Comparison of ENCODE assay signal across 6 cellular contexts in the genomic region with DNA sequence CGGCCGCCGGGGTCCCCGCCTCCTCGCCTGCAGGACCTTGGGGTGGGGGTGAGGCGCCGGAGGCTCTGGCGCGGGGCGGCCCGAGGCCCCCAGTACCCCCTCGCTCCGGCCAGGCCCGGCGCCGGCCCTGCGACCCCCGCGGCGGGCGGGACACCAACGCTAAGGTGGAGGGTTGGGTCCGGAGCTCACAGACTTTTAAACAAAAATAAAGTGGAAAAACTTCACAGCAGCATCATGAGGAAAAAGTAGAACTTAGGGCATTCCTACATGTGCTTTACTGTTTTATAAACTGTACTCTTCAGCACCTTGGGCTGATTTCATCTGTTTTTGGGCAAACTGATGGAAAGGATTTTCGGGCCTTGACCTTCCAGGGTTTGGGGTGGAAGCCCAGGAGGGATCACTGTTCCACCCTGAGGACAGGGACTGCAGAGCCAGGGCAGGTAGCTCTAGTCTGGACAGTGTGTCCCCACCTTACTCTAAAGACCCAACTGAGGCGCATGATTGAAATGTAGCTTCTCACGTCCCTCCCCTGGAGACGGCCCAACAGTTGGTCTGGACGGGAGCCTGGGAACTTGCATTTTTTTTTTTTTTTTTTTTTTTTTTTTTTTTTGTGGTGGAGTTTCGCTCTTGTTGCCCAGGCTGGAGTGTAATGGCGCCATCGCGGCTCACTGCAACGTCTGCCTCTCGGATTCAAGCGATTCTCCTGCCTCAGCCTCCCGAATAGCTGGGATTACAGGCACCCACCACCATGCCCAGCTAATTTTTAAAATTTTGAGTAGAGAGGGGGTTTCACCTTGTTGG. TPM values are rescaled to one million over a fixed set of nuclear protein-coding genes. Genes with fewer than 3 reads are reported as not detected.
DNase-seq lines count a peak whose midpoint lies in the region; ATAC-seq and TF ChIP-seq lines count a peak whose summit lies in the region.

No MANE protein-coding gene starts in this region.

- no peaks in the 10 kb centered on the region for H3K9me3 ChIP-seq in iPS DF 6.9 (ENCODE audit: control insufficient read depth, insufficient read depth, low read length)

- H3K27ac Mint-ChIP-seq in activated CD4-positive, alpha-beta T cell treated with anti-CD3 and anti-CD28 coated beads, Interleukin-2, amount 10 ng/mL, durations not matched to agents 7 days and 5 days: peak overlapping the region; percentile 91

- CTCF ChIA-PET in activated CD4-positive, alpha-beta T cell treated with anti-CD3 and anti-CD28 coated beads, Interleukin-2, amount 10 ng/mL, durations not matched to agents 7 days and 5 days (lab: Charles Lee): interaction anchor here (0.6 to 0.8 kb wide), 2 partner anchors 51 to 528 kb away, joined by 3 read pairs; a partner anchor contains a TSS

- peaks cover 3% of the 10 kb centered on the region; the same call in 1 of the 2 replicates for H3K4me1 ChIP-seq in iPS DF 6.9 (ENCODE audit: control insufficient read depth, insufficient read depth, low read length)
- H3K4me1 ChIP-seq in urinary bladder (ENCODE audit: insufficient read depth): no peaks in the 10 kb centered on the region

- peak overlapping the region; percentile 71 for H3K4me3 ChIP-seq in iPS DF 6.9 (ENCODE audit: low read length)
- peak overlapping the region; percentile 96 for H3K4me3 ChIP-seq in urinary bladder (ENCODE audit: low read depth, low read length)

- peaks cover 37% of the 10 kb centered on the region for H3K4me1 Mint-ChIP-seq in activated CD4-positive, alpha-beta T cell treated with anti-CD3 and anti-CD28 coated beads, Interleukin-2, amount 10 ng/mL, durations not matched to agents 7 days and 5 days

- no peak for DNase-seq in activated CD4-positive, alpha-beta T cell treated with anti-CD3 and anti-CD28 coated beads, Interleukin-2, amount 10 ng/mL, durations not matched to agents 7 days and 5 days
- DNase-seq in activated CD4-positive, alpha-beta T cell treated with anti-CD3 and anti-CD28 coated beads, Interleukin-2, amount 50 U/mL, for 4 hours: no peak
- DNase-seq in iPS DF 6.9 (ENCODE audit: low read depth, low spot score): no peak

- H3K27me3 Mint-ChIP-seq in activated CD4-positive, alpha-beta T cell treated with anti-CD3 and anti-CD28 coated beads, Interleukin-2, amount 10 ng/mL, durations not matched to agents 7 days and 5 days: peaks cover 4% of the 10 kb centered on the region

- H3K27me3 ChIP-seq in iPS DF 6.9 (ENCODE audit: control insufficient read depth, insufficient read depth, low read length): no peaks in the 10 kb centered on the region

- H3K36me3 Mint-ChIP-seq in activated CD4-positive, alpha-beta T cell treated with anti-CD3 and anti-CD28 coated beads, Interleukin-2, amount 10 ng/mL, durations not matched to agents 7 days and 5 days (ENCODE audit: low read depth): peaks cover 21% of the 10 kb centered on the region

- H3K36me3 ChIP-seq in iPS DF 6.9 (ENCODE audit: control insufficient read depth, insufficient read depth, low read length): 0 out of 2 replicates have a peak, but pooled peaks cover 2% of the 10 kb centered on the region
- no peaks in the 10 kb centered on the region for H3K36me3 ChIP-seq in urinary bladder (ENCODE audit: insufficient read depth)

- POLR2A ChIA-PET in activated CD4-positive, alpha-beta T cell treated with anti-CD3 and anti-CD28 coated beads, Interleukin-2, amount 10 ng/mL, durations not matched to agents 7 days and 5 days (lab: Charles Lee): no interaction called here

- WGBS in iPS DF 6.9 (ENCODE audit: insufficient coverage, insufficient read length): no CpG with 5 or more reads among the region's 36 CpGs
- 13% methylated on average over 36 of the region's 36 CpGs for WGBS in urinary bladder

- no peaks in the 10 kb centered on the region for H3K9me3 Mint-ChIP-seq in activated CD4-positive, alpha-beta T cell treated with anti-CD3 and anti-CD28 coated beads, Interleukin-2, amount 10 ng/mL, durations not matched to agents 7 days and 5 days

- peak overlapping the region; percentile 94 for H3K4me3 Mint-ChIP-seq in activated CD4-positive, alpha-beta T cell treated with anti-CD3 and anti-CD28 coated beads, Interleukin-2, amount 10 ng/mL, durations not matched to agents 7 days and 5 days

- ATAC-seq in SK-N-SH treated with all-trans-retinoic acid at 6 μM for 48 hours: peak; percentile 48
- no peak for ATAC-seq in HG03108 (IDR thresholded peaks at IDR 0.05; ENCODE audit: unreplicated experiment)

- H3K27ac ChIP-seq in iPS DF 6.9 (ENCODE audit: low read length) (no peak overlapping the region), urinary bladder (ENCODE audit: low read depth) (peak overlapping the region; percentile 71)

TF ChIP-seq in SK-N-SH treated with all-trans-retinoic acid at 6 μM for 48 hours, 23 proteins besides CTCF, POLR2A, EP300 and RAD21 (continues in another document):
- TF ChIP-seq ZFP3 (CRISPR knock-in tag; IDR thresholded peaks at IDR 0.05): no peak
- no peak for TF ChIP-seq ARNTL (CRISPR knock-in tag; IDR thresholded peaks at IDR 0.05; ENCODE audit: borderline replicate concordance, low read depth)
- TF ChIP-seq ZC3H10 (CRISPR knock-in tag; IDR thresholded peaks at IDR 0.05): no peak
- no peak for TF ChIP-seq SNAI2 (CRISPR knock-in tag; IDR thresholded peaks at IDR 0.05)
- no peak for TF ChIP-seq RARB (CRISPR knock-in tag; IDR thresholded peaks at IDR 0.05)
- TF ChIP-seq, protein P1, sequence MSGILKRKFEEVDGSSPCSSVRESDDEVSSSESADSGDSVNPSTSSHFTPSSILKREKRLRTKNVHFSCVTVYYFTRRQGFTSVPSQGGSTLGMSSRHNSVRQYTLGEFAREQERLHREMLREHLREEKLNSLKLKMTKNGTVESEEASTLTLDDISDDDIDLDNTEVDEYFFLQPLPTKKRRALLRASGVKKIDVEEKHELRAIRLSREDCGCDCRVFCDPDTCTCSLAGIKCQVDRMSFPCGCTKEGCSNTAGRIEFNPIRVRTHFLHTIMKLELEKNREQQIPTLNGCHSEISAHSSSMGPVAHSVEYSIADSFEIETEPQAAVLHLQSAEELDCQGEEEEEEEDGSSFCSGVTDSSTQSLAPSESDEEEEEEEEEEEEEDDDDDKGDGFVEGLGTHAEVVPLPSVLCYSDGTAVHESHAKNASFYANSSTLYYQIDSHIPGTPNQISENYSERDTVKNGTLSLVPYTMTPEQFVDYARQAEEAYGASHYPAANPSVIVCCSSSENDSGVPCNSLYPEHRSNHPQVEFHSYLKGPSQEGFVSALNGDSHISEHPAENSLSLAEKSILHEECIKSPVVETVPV (CRISPR knock-in tag; IDR thresholded peaks at IDR 0.05): no peak
- TF ChIP-seq ESRRG (CRISPR knock-in tag; IDR thresholded peaks at IDR 0.05): no peak
- TF ChIP-seq BACH2 (CRISPR knock-in tag; IDR thresholded peaks at IDR 0.05; ENCODE audit: borderline replicate concordance): no peak
- TF ChIP-seq TOX (CRISPR knock-in tag; IDR thresholded peaks at IDR 0.05; ENCODE audit: borderline replicate concordance): no peak
- TF ChIP-seq GLIS3 (CRISPR knock-in tag; IDR thresholded peaks at IDR 0.05): no peak
- no peak for TF ChIP-seq ZNF70 (CRISPR knock-in tag; IDR thresholded peaks at IDR 0.05)
- no peak for TF ChIP-seq OSR1 (CRISPR knock-in tag; IDR thresholded peaks at IDR 0.05)
- no peak for TF ChIP-seq ISL1 (CRISPR knock-in tag; IDR thresholded peaks at IDR 0.05)
- no peak for TF ChIP-seq CSDC2 (CRISPR knock-in tag; IDR thresholded peaks at IDR 0.05)
- TF ChIP-seq TCF4 (CRISPR knock-in tag; IDR thresholded peaks at IDR 0.05; ENCODE audit: borderline replicate concordance): no peak
- no peak for TF ChIP-seq ZFP30 (CRISPR knock-in tag; IDR thresholded peaks at IDR 0.05)
- no peak for TF ChIP-seq ZNF8 (CRISPR knock-in tag; IDR thresholded peaks at IDR 0.05)
- TF ChIP-seq, protein P2, sequence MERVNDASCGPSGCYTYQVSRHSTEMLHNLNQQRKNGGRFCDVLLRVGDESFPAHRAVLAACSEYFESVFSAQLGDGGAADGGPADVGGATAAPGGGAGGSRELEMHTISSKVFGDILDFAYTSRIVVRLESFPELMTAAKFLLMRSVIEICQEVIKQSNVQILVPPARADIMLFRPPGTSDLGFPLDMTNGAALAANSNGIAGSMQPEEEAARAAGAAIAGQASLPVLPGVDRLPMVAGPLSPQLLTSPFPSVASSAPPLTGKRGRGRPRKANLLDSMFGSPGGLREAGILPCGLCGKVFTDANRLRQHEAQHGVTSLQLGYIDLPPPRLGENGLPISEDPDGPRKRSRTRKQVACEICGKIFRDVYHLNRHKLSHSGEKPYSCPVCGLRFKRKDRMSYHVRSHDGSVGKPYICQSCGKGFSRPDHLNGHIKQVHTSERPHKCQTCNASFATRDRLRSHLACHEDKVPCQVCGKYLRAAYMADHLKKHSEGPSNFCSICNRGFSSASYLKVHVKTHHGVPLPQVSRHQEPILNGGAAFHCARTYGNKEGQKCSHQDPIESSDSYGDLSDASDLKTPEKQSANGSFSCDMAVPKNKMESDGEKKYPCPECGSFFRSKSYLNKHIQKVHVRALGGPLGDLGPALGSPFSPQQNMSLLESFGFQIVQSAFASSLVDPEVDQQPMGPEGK (CRISPR knock-in tag; IDR thresholded peaks at IDR 0.05; ENCODE audit: borderline replicate concordance): no peak
- TF ChIP-seq ZNF565 (CRISPR knock-in tag; conservative IDR thresholded peaks at IDR 0.05; ENCODE audit: low read depth): no peak

RNA-seq across cellular contexts. Expression of a gene that starts 0.7 kb away (rescaled TPM):
- 10 to 100 TPM; 90.1 to 98.2 TPM for total RNA-seq in activated CD4-positive, alpha-beta T cell treated with anti-CD3 and anti-CD28 coated beads, Interleukin-2, amount 10 ng/mL, durations not matched to agents 7 days and 5 days
- total RNA-seq in urinary bladder: 40.6 TPM
- polyA plus RNA-seq in urinary bladder: 42.7 TPM

RNA-seq across cellular contexts. Expression of a gene that starts 25.3 kb away (rescaled TPM):
- 10 to 100 TPM; 48.2 to 53.3 TPM for total RNA-seq in activated CD4-positive, alpha-beta T cell treated with anti-CD3 and anti-CD28 coated beads, Interleukin-2, amount 10 ng/mL, durations not matched to agents 7 days and 5 days
- total RNA-seq in urinary bladder: 55.1 TPM
- 165 TPM for polyA plus RNA-seq in urinary bladder

RNA-seq across cellular contexts. Expression of a gene that starts 37.5 kb away (rescaled TPM):
- total RNA-seq in activated CD4-positive, alpha-beta T cell treated with anti-CD3 and anti-CD28 coated beads, Interleukin-2, amount 10 ng/mL, durations not matched to agents 7 days and 5 days: not detected
- 0.58 TPM for total RNA-seq in urinary bladder
- polyA plus RNA-seq in urinary bladder: 0.05 TPM

RNA-seq across cellular contexts. Expression of a gene that starts 50.4 kb away (rescaled TPM):
- 100 to 1,000 TPM in 1 of 2 experiments, 10 to 100 TPM in 1; 98.1 to 101 TPM for total RNA-seq in activated CD4-positive, alpha-beta T cell treated with anti-CD3 and anti-CD28 coated beads, Interleukin-2, amount 10 ng/mL, durations not matched to agents 7 days and 5 days
- 26.8 TPM for total RNA-seq in urinary bladder
- 50.7 TPM for polyA plus RNA-seq in urinary bladder
